ENCODE assay signal across 15 cellular contexts in genomic region chr11:2197771-2198520, GRCh38. TPM values are rescaled to one million over a fixed set of nuclear protein-coding genes. Genes with fewer than 3 reads are reported as not detected.
DNase-seq lines count a peak whose midpoint lies in the region; ATAC-seq and TF ChIP-seq lines count a peak whose summit lies in the region.
"Had no signal": no experiment of that assay in that cellular context is flagged by ENCODE, and none has a peak within 500 bp of the region (broad histone marks: within the 10 kb centered on the region; RNA-seq: fewer than 3 reads in every experiment).

No MANE protein-coding gene starts in this region.

- H3K27me3 Mint-ChIP-seq in Caco-2 (ENCODE audit: insufficient read depth, unreplicated experiment), result peaks cover 7% of the 10 kb centered on the region
- peaks cover 18% of the 10 kb centered on the region for H3K27me3 Mint-ChIP-seq in neural progenitor cell (ENCODE audit: insufficient read depth, low read depth)
- H3K27me3 Mint-ChIP-seq: IgD-negative memory B cell had no signal

- POLR2A ChIA-PET in Caco-2 (lab: Charles Lee), result interaction anchor here (0.6 to 1.3 kb wide), 3 partner anchors 13 to 101 kb away, joined by 3 to 5 read pairs (median 3); no protein-coding TSS in a partner anchor

- H3K4me2 ChIP-seq in neural progenitor cell, result no peak overlapping the region

- no peaks in the 10 kb centered on the region for H3K9me3 ChIP-seq in Caco-2
- H3K9me3 ChIP-seq in neural progenitor cell (ENCODE audit: low read depth), result no peaks in the 10 kb centered on the region

- CTCF ChIA-PET in Caco-2 (lab: Charles Lee), result interaction anchor here (0.5 to 4.1 kb wide), 21 partner anchors 8 to 223 kb away, joined by 3 to 68 read pairs (median 4); partner anchors contain the start of genes C11orf21, CD81, TSPAN32 and TSSC4

- H4K20me1 ChIP-seq in neural progenitor cell (ENCODE audit: low read depth), result no peaks in the 10 kb centered on the region

- H3K4me1 Mint-ChIP-seq in Caco-2 (ENCODE audit: low read depth, unreplicated experiment), result peaks cover 37% of the 10 kb centered on the region
- peaks cover 12% of the 10 kb centered on the region for H3K4me1 Mint-ChIP-seq in neural progenitor cell

- no peaks in the 10 kb centered on the region for H3K36me3 ChIP-seq in Caco-2 (ENCODE audit: control insufficient read depth, insufficient read depth, low read length)
- H3K36me3 ChIP-seq in neural progenitor cell, result no peaks in the 10 kb centered on the region

- no peak for ATAC-seq in Right ventricle myocardium inferior
- ATAC-seq in HG03442 (IDR thresholded peaks at IDR 0.05; ENCODE audit: unreplicated experiment), result no peak

- H3K27me3 ChIP-seq in Caco-2 (replicated peaks; ENCODE audit: control insufficient read depth, insufficient read depth, low read length) (no peaks in the 10 kb centered on the region), neural progenitor cell (peaks cover 10% of the 10 kb centered on the region)

- no peak for TF ChIP-seq CTCF in Caco-2 (IDR thresholded peaks at IDR 0.05; ENCODE audit: insufficient read depth in 1 of 2, low read depth in 1 of 2, low read length in 1 of 2, severe bottlenecking in 1 of 2, unreplicated experiment in 1 of 2)
- no peak for TF ChIP-seq CTCF in VCaP (conservative IDR thresholded peaks at IDR 0.05)
- no peak for TF ChIP-seq CTCF in neural progenitor cell (IDR thresholded peaks at IDR 0.05)

- intact Hi-C loops in Right ventricle myocardium inferior (cut with DNase I), result loop anchor here (1.0 to 10.0 kb wide), 4 partner anchors 107 to 697 kb away; no protein-coding TSS in a partner anchor
- intact Hi-C loops in cardiac septum (cut with DNase I), result loop anchor here (1.0 to 10.0 kb wide), 4 partner anchors 101 to 697 kb away; no protein-coding TSS in a partner anchor
- intact Hi-C loops in Caco-2 (cut with micrococcal nuclease; ENCODE audit: unreplicated experiment), result loop anchor here (1.0 to 2.0 kb wide), 7 partner anchors 7 to 221 kb away; partner anchors contain the start of gene ASCL2

- BruUV-seq in Caco-2 (replicated peaks; lab: Mats Ljungman, UMichigan), result no TSS peak

- H3K9me3 Mint-ChIP-seq in Caco-2 (ENCODE audit: unreplicated experiment), result peaks cover 10% of the 10 kb centered on the region
- H3K9me3 Mint-ChIP-seq in neural progenitor cell, result peaks cover 5% of the 10 kb centered on the region

- H3K27ac ChIP-seq in VCaP (peak overlapping the region; percentile 7; the same call in 1 of the 2 replicates), neural progenitor cell (no peak overlapping the region)
- H3K27ac ChIP-seq: C4-2B, GM23248 had no signal

- peak; percentile 55 for DNase-seq in Right ventricle myocardium inferior (ENCODE audit: missing footprints)
- DNase-seq in cardiac septum (ENCODE audit: low spot score), result no peak
- DNase-seq in Caco-2, result no peak
- DNase-seq in neural progenitor cell (ENCODE audit: low spot score), result no peak
- DNase-seq in occipital lobe (lab: John Stamatoyannopoulos, UW), result no peak
- no peak for DNase-seq in NCI-H345 (lab: John Stamatoyannopoulos, UW)

- H3K36me3 Mint-ChIP-seq in Caco-2 (ENCODE audit: insufficient read depth, unreplicated experiment) (peaks cover 28% of the 10 kb centered on the region), neural progenitor cell (no peaks in the 10 kb centered on the region)
- H3K36me3 Mint-ChIP-seq: CD4-positive, alpha-beta memory T cell; IgD-negative memory B cell had no signal

- no peak overlapping the region for H2AFZ ChIP-seq in neural progenitor cell (replicated peaks)
- H2AFZ ChIP-seq: GM23248 had no signal

- no peaks in the 10 kb centered on the region for H3F3A ChIP-seq in neural progenitor cell (ENCODE audit: low read depth)

- H3K4me3 Mint-ChIP-seq in Caco-2 (ENCODE audit: unreplicated experiment), result no peak overlapping the region
- peak overlapping the region; percentile 30 for H3K4me3 Mint-ChIP-seq in neural progenitor cell
- H3K4me3 Mint-ChIP-seq: CD4-positive, alpha-beta memory T cell; IgD-negative memory B cell had no signal

- H3K4me3 ChIP-seq in Caco-2 (ENCODE audit: low read depth, low read length) (no peak overlapping the region), neural progenitor cell (no peak overlapping the region)
- H3K4me3 ChIP-seq: GM23248 had no signal

- H3K4me1 ChIP-seq in Caco-2 (peaks cover 45% of the 10 kb centered on the region), neural progenitor cell (peaks cover 5% of the 10 kb centered on the region)

- H3K9ac ChIP-seq in neural progenitor cell, result no peak overlapping the region
- H3K9ac ChIP-seq: GM23248 had no signal

- no peaks in the 10 kb centered on the region for H3K79me2 ChIP-seq in neural progenitor cell (ENCODE audit: low read depth)

- H3K27ac Mint-ChIP-seq in Caco-2 (ENCODE audit: unreplicated experiment), result peak overlapping the region; percentile 51
- no peak overlapping the region for H3K27ac Mint-ChIP-seq in neural progenitor cell
- H3K27ac Mint-ChIP-seq: IgD-negative memory B cell had no signal

RNA-seq across cellular contexts. Expression of gene TH, which starts 26.3 kb away (rescaled TPM):
- total RNA-seq in Right ventricle myocardium inferior (not detected), cardiac septum (not detected), Caco-2 (2022) (not detected in 2 replicates), neural progenitor cell (ENCODE audit: low replicate concordance) (2.0 and 6.2 TPM in 2 replicates), occipital lobe (not detected)
- total RNA-seq: CD4-positive, alpha-beta memory T cell; GM23248; H7; HT1080 had no signal

RNA-seq across cellular contexts. Expression of gene INS, which starts 36.9 kb away (rescaled TPM):
- total RNA-seq in Right ventricle myocardium inferior (not detected), cardiac septum (not detected), Caco-2 (2022) (not detected in 2 replicates), neural progenitor cell (ENCODE audit: low replicate concordance) (not detected in 2 replicates), occipital lobe (not detected)
- total RNA-seq: A172; CD4-positive, alpha-beta memory T cell; GM23248; H7; HT1080 had no signal

RNA-seq across cellular contexts. Expression of gene IGF2, which starts 58.8 kb away (rescaled TPM):
- total RNA-seq in Right ventricle myocardium inferior, result 80.9 TPM
- 87.7 TPM for total RNA-seq in cardiac septum
- 1,375 and 1,397 TPM in 2 replicates for total RNA-seq in Caco-2 (2022)
- total RNA-seq in neural progenitor cell (ENCODE audit: low replicate concordance), result 0.45 and 3.3 TPM in 2 replicates
- 25.6 TPM for total RNA-seq in occipital lobe
- total RNA-seq: CD4-positive, alpha-beta memory T cell; GM23248 had no signal
